Comparison of ENCODE assay signal across 29 cellular contexts in the genomic region with DNA sequence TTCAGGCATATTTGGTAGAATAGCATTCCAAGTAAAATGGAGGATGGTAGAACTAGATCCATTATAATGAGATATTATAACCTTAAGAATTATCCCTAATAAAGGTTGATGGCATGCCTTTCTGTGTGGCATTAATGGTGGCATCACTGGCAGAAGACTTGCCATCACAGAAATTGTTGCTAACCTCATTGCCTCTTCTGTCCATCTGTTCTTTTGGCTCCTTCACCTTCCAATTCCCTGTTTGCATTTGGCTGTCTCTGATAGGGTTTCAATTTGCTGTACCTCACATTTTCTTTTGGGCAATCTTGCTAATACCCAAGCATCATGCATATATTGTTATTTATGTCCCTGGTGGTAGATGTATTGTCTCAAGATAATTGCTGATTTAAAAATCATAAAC.
"Had no signal": no experiment of that assay in that cellular context is flagged by ENCODE, and none has a peak within 500 bp of the region (broad histone marks: within the 10 kb centered on the region; RNA-seq: fewer than 3 reads in every experiment).

No MANE protein-coding gene starts in this region.

- DNase-seq: activated B cell treated with CpG ODN at 0.5 μM for 24 hours; activated CD4-positive, alpha-beta memory T cell treated with anti-CD3 and anti-CD28 coated beads, Interleukin-2, amount 10 ng/mL, durations not matched to agents 7 days and 5 days; activated CD4-positive, alpha-beta T cell treated with anti-CD3 and anti-CD28 coated beads for 4 hours; activated CD4-positive, alpha-beta T cell treated with anti-CD3 and anti-CD28 coated beads, Interleukin-2, amount 10 ng/mL, durations not matched to agents 24 days and 14 days; activated CD4-positive, alpha-beta T cell treated with anti-CD3 and anti-CD28 coated beads, Interleukin-2, amount 50 U/mL, for 1 hour; activated CD4-positive, alpha-beta T cell treated with anti-CD3 and anti-CD28 coated beads, Interleukin-2, amount 50 U/mL, for 4 hours; activated CD4-positive, CD25-positive, alpha-beta regulatory T cell treated with anti-CD3 and anti-CD28 coated beads, Interleukin-2, amount 50 U/mL, for 72 hours; activated CD8-positive, alpha-beta memory T cell treated with anti-CD3 and anti-CD28 coated beads for 24 hours; activated CD8-positive, alpha-beta memory T cell treated with anti-CD3 and anti-CD28 coated beads, Interleukin-2, amount 10 ng/mL, durations not matched to agents 7 days and 5 days; activated CD8-positive, alpha-beta memory T cell treated with anti-CD3 and anti-CD28 coated beads, Interleukin-2, amount 50 U/mL, for 48 hours; activated CD8-positive, alpha-beta T cell treated with anti-CD3 and anti-CD28 coated beads, Interleukin-2, amount 10 ng/mL, durations not matched to agents 7 days and 5 days; activated effector memory CD4-positive, alpha-beta T cell treated with Interleukin-2 at 50 U/mL for 16 hours; activated gamma-delta T cell; activated naive CD4-positive, alpha-beta T cell treated with anti-CD3 and anti-CD28 coated beads, Interleukin-2, amount 10 ng/mL, durations not matched to agents 7 days and 5 days; activated naive CD4-positive, alpha-beta T cell treated with Interleukin-2 at 50 U/mL for 16 hours; activated naive CD8-positive, alpha-beta T cell treated with anti-CD3 and anti-CD28 coated beads, Interleukin-2, amount 10 ng/mL, durations not matched to agents 7 days and 5 days; activated naive CD8-positive, alpha-beta T cell treated with anti-CD3 and anti-CD28 coated beads, Interleukin-2, amount 50 U/mL, for 24 hours; activated T-cell treated with anti-CD3 and anti-CD28 coated beads, Interleukin-2, amount 50 U/mL, for 24 hours; activated T-cell treated with anti-CD3 and anti-CD28 coated beads, Interleukin-2, amount 50 U/mL, for 48 hours; amygdala; anterior cingulate cortex; T-helper 2 cell; T-helper 9 cell had no signal

- H3K4me3 ChIP-seq: ascending aorta, cardiac muscle cell had no signal

- H3K36me3 ChIP-seq: ascending aorta, cardiac muscle cell had no signal

- FAIRE-seq: bronchial epithelial cell, colon, TTC549 had no signal

- H3K27ac ChIP-seq: ascending aorta, cardiac muscle cell, VCaP had no signal

- H3K27me3 ChIP-seq: ascending aorta, cardiac muscle cell had no signal

- H3K4me1 ChIP-seq: ascending aorta had no signal

- H3K9me3 ChIP-seq: ascending aorta had no signal
